In the genomic region with DNA sequence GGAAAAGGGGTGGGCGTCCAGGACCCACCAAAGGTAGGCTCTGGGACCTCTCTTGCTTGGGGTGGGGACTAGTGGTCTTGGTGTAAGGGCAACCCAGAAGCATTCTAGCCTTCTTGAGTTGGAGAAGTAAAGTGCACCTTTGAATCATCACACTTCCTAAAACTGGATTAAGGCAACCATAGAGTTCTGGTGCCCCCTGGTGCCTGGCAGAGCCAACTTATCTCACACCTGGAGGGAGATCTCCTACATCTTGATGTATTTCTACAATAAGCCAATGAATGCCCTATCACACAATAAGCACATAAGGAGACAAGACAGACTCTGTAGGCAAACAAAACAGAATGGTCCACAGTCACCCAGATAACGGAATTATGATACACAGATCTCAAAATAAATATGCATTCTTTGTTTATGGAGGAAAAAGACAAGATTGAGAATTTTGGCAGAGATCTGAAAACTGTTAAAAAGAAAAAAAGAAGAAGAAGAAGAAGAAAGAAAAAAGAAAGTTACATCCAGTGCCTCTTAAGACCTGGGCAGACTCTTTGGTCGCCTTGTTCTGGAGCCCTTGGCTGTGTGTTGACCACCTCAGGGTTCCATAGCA, we compare ENCODE assay signal across 8 cellular contexts.
DNase-seq lines count a peak whose midpoint lies in the region; ATAC-seq and TF ChIP-seq lines count a peak whose summit lies in the region.

No MANE protein-coding gene starts in this region.

- no peaks in the 10 kb centered on the region for H3K4me1 Mint-ChIP-seq in CD14-positive monocyte
- H3K4me1 Mint-ChIP-seq in activated T-helper 17 cell treated with anti-CD3 and anti-CD28 coated beads, Interleukin-2, amount 50 U/mL, for 72 hours = no peaks in the 10 kb centered on the region

- ATAC-seq in GM21717 (IDR thresholded peaks at IDR 0.05; ENCODE audit: unreplicated experiment) (peak; percentile 44), GM19395 (IDR thresholded peaks at IDR 0.05; ENCODE audit: unreplicated experiment) (no peak)
- peak; percentile 64 for ATAC-seq in activated T-helper 17 cell treated with anti-CD3 and anti-CD28 coated beads, Interleukin-2, amount 50 U/mL, for 72 hours (replicated peaks)

- DNase-seq in CD14-positive monocyte (ENCODE audit: low spot score) (no peak), NCI-H69 (lab: John Stamatoyannopoulos, UW) (peak; percentile 48), iPS-NIHi11 (ENCODE audit: low spot score) (peak; percentile 54), GM19240 (ENCODE audit: insufficient read length, low spot score) (no peak)
- DNase-seq in stimulated activated CD8-positive, alpha-beta memory T cell treated with anti-CD3 and anti-CD28 coated beads, Interleukin-4, amount 100 ng/mL, for 48 hours = peak; percentile 66

- no peak overlapping the region for H3K27ac Mint-ChIP-seq in CD14-positive monocyte
- H3K27ac Mint-ChIP-seq in activated T-helper 17 cell treated with anti-CD3 and anti-CD28 coated beads, Interleukin-2, amount 50 U/mL, for 72 hours = no peak overlapping the region

- H3K4me3 Mint-ChIP-seq in CD14-positive monocyte = no peak overlapping the region
- no peak overlapping the region for H3K4me3 Mint-ChIP-seq in activated T-helper 17 cell treated with anti-CD3 and anti-CD28 coated beads, Interleukin-2, amount 50 U/mL, for 72 hours

- intact Hi-C loops in CD14-positive monocyte (cut with micrococcal nuclease) = no loop called here

- peaks cover 7 to 20% (median 17%) of the 10 kb centered on the region in 7 donors for H3K9me3 Mint-ChIP-seq in CD14-positive monocyte
- peaks cover 12% of the 10 kb centered on the region for H3K9me3 Mint-ChIP-seq in activated T-helper 17 cell treated with anti-CD3 and anti-CD28 coated beads, Interleukin-2, amount 50 U/mL, for 72 hours

- peak; percentile 58 for TF ChIP-seq CTCF in CD14-positive monocyte (IDR thresholded peaks at IDR 0.05)

- peaks cover 13 to 27% (median 14%) of the 10 kb centered on the region in 3 donors for H3K27me3 Mint-ChIP-seq in CD14-positive monocyte (ENCODE audit: low read depth in 3 of 3)
- H3K27me3 Mint-ChIP-seq in activated T-helper 17 cell treated with anti-CD3 and anti-CD28 coated beads, Interleukin-2, amount 50 U/mL, for 72 hours = peaks cover 32% of the 10 kb centered on the region

- H3K36me3 Mint-ChIP-seq in CD14-positive monocyte = no peaks in the 10 kb centered on the region
- peaks cover 6% of the 10 kb centered on the region for H3K36me3 Mint-ChIP-seq in activated T-helper 17 cell treated with anti-CD3 and anti-CD28 coated beads, Interleukin-2, amount 50 U/mL, for 72 hours (ENCODE audit: low read depth)

Comparison
In these comparisons a context has a peak if more than half of its experiments do, and no peak if none do; other contexts are left out.
1. DNase-seq: peak in NCI-H69 (single experiment), iPS-NIHi11 (single experiment) and stimulated activated CD8-positive, alpha-beta memory T cell treated with anti-CD3 and anti-CD28 coated beads, Interleukin-4, amount 100 ng/mL, for 48 hours (single experiment); none in CD14-positive monocyte (single experiment) and GM19240 (single experiment).